ENCODE assay signal across 9 cellular contexts in the genomic region with DNA sequence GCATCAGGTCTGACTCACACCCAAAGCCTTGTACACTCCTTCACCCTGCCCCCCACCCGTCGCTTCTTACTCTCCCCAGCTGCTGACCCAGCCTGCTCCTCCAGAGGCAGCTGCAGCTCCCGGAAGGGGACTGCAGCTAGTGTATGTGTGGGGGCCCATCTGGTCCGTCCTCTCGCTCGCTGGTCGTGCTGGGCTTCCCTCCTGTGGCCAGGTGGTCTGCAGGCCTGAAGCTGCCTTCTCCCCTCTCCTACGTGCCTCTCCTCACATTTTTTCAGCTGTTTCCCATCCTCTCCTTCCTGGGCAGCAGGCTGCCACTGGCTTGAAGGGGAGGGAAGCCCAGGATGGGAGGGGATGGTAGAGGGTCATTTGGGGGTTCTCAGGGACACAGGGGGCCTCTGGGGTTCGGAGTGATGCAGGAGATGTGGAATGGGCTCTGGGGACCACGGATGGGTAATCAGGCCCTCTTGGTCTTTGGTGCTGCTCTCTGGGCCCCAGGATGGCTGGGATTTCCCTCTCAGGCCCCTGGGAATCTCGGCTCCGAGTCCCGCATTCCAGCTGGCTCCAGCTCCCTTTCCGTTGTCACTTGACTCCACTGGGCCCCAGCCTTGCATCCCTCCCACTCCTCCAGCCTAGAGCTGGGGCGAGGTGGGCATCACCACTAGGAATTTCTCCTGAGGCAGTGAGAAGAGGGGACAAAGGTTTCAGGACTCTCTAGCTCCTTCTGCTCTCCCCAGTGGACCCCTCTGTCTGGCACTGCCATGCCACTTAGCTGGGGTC. TPM values are rescaled to one million over a fixed set of nuclear protein-coding genes. Genes with fewer than 3 reads are reported as not detected.
A peak's percentile ranks its signal among the peaks of the same experiment; 100 is the strongest.
DNase-seq lines count a peak whose midpoint lies in the region; ATAC-seq, FAIRE-seq and TF ChIP-seq lines count a peak whose summit lies in the region.
"Had no signal": no experiment of that assay in that cellular context is flagged by ENCODE, and none has a peak within 500 bp of the region (broad histone marks: within the 10 kb centered on the region; RNA-seq: fewer than 3 reads in every experiment).

No MANE protein-coding gene starts in this region.

- intact Hi-C loops in GM12878 (cut with micrococcal nuclease; ENCODE audit: unreplicated experiment): loop anchor here (2.0 kb wide), 2 partner anchors 19 to 27 kb away; a partner anchor contains a TSS

- H3K4me2 ChIP-seq in GM12878 (ENCODE audit: control insufficient read depth, insufficient read depth): no peak overlapping the region

- TF ChIP-seq POLR2A in GM12878 (IDR thresholded peaks at IDR 0.05; ENCODE audit: low read depth, low read length): no peak

- no peak for DNase-seq in GM12878 (ENCODE audit: low read depth, low spot score)
- DNase-seq in NCI-H128 (lab: John Stamatoyannopoulos, UW; ENCODE audit: unreplicated experiment): no peak
- DNase-seq in stimulated activated CD4-positive, alpha-beta T cell treated with anti-CD3 and anti-CD28 coated beads, Interleukin-15, amount 100 ng/mL, for 24 hours: no peak
- DNase-seq in stimulated activated CD8-positive, alpha-beta memory T cell treated with anti-CD3 and anti-CD28 coated beads, Interleukin-4, amount 100 ng/mL, for 48 hours: no peak
- no peak for DNase-seq in activated CD4-positive, alpha-beta T cell treated with anti-CD3 and anti-CD28 coated beads for 1 hour

- POLR2A ChIA-PET in GM12878 (lab: Charles Lee): interaction anchor here (0.6 to 5.8 kb wide), 13 partner anchors 25 to 390 kb away, joined by 3 to 50 read pairs (median 3); a partner anchor contains a TSS

- CTCF ChIA-PET in GM12878 (lab: Yijun Ruan, JAX): interaction anchor here (0.6 to 6.7 kb wide), 13 partner anchors 21 to 209 kb away, joined by 3 to 71 read pairs (median 8); a partner anchor contains a TSS

- H3K27ac Mint-ChIP-seq in IgD-negative memory B cell: peak overlapping the region; percentile 73 to 93 (median 90)

- H3K79me2 ChIP-seq in GM12878 (ENCODE audit: control insufficient read depth, insufficient read depth, low read length): peaks cover 10% of the 10 kb centered on the region

- no peak for TF ChIP-seq EP300 in GM12878 (IDR thresholded peaks at IDR 0.05; ENCODE audit: borderline replicate concordance in 1 of 2, control insufficient read depth in 1 of 2, low read depth in 2 of 2, low read length in 2 of 2)

- WGBS in GM12878 (ENCODE audit: insufficient coverage, insufficient replicate concordance, low lambda C conversion rate, missing lambda C conversion rate): 50% methylated on average over 14 of the region's 15 CpGs

- H3K4me1 ChIP-seq in GM12878 (ENCODE audit: control insufficient read depth, insufficient read depth, low read length) (peaks cover 42% of the 10 kb centered on the region), subcutaneous abdominal adipose tissue (ENCODE audit: control insufficient read depth in 5 of 5, insufficient read depth in 5 of 5, low read length in 5 of 5) (peaks cover 16 to 60% (median 54%) of the 10 kb centered on the region in 5 donors)

- FAIRE-seq in GM12878 (lab: Jason Lieb, UNC): no peak

- RAD21 ChIA-PET in GM12878 (lab: Charles Lee; ENCODE audit: unreplicated experiment): interaction anchor here (0.8 to 10.7 kb wide), 18 partner anchors 19 to 315 kb away, joined by 3 to 144 read pairs (median 5); a partner anchor contains a TSS

- H4K20me1 ChIP-seq in GM12878 (ENCODE audit: control insufficient read depth, insufficient read depth): no peaks in the 10 kb centered on the region

- H2AFZ ChIP-seq in GM12878 (ENCODE audit: control insufficient read depth, low read depth, low read length): no peak overlapping the region; the same call in 1 of the 2 replicates

- no peaks in the 10 kb centered on the region for H3K9me3 Mint-ChIP-seq in IgD-negative memory B cell

- peaks cover 23 to 46% (median 37%) of the 10 kb centered on the region in 3 donors for H3K4me1 Mint-ChIP-seq in IgD-negative memory B cell

- TF ChIP-seq CTCF in GM12878 (IDR thresholded peaks at IDR 0.05 in 2 of 3, conservative IDR thresholded peaks at IDR 0.05 in 1 of 3; ENCODE audit: control insufficient read depth in 2 of 3, extremely low read depth in 1 of 3, insufficient read depth in 1 of 3, low read depth in 3 of 3, low read length in 3 of 3): no peak

- peaks cover 6% of the 10 kb centered on the region for H3K27me3 Mint-ChIP-seq in IgD-negative memory B cell

- H3K4me3 ChIP-seq in GM12878 (no peak overlapping the region), subcutaneous abdominal adipose tissue (ENCODE audit: low read depth in 1 of 5, low read length in 5 of 5) (no peak overlapping the region)

- H3K27me3 ChIP-seq in GM12878 (replicated peaks in 1 of 2; ENCODE audit: control insufficient read depth in 2 of 2, insufficient read depth in 2 of 2, low read length in 1 of 2) (no peaks in the 10 kb centered on the region), layer of hippocampus (ENCODE audit: control insufficient read depth, insufficient read depth, low read length) (no peaks in the 10 kb centered on the region), subcutaneous abdominal adipose tissue (ENCODE audit: control insufficient read depth in 5 of 5, insufficient read depth in 4 of 5, low read length in 5 of 5) (no peaks in the 10 kb centered on the region)

- no peak for TF ChIP-seq RAD21 in GM12878 (IDR thresholded peaks at IDR 0.05; ENCODE audit: insufficient read depth, low read depth, low read length)

- no peak for ATAC-seq in GM12878

- SMC1A ChIA-PET in GM12878 (lab: Charles Lee; ENCODE audit: uncharacterized antibody, unreplicated experiment): interaction anchor here (0.6 to 4.9 kb wide), 16 partner anchors 15 to 205 kb away, joined by 3 to 40 read pairs (median 4); a partner anchor contains a TSS

- H3K9ac ChIP-seq in GM12878 (ENCODE audit: control insufficient read depth, insufficient read depth, low read length): no peak overlapping the region
- H3K9ac ChIP-seq in subcutaneous abdominal adipose tissue (ENCODE audit: low read length in 5 of 5): no peak overlapping the region

- in situ Hi-C loops in GM12878 (cut with MboI): no loop called here

- H3K36me3 ChIP-seq in GM12878 (ENCODE audit: control insufficient read depth in 2 of 2, insufficient read depth in 2 of 2, low read length in 1 of 2) (no peaks in the 10 kb centered on the region), subcutaneous abdominal adipose tissue (ENCODE audit: control insufficient read depth in 5 of 5, insufficient read depth in 5 of 5, low read length in 5 of 5) (no peaks in the 10 kb centered on the region)

- H3K27ac ChIP-seq in GM12878 (ENCODE audit: control insufficient read depth, insufficient read depth): peak overlapping the region; percentile 45; the same call in 1 of the 2 replicates
- H3K27ac ChIP-seq in layer of hippocampus (ENCODE audit: low read depth, low read length): peak overlapping the region; percentile 92
- peak overlapping the region; percentile 78 for H3K27ac ChIP-seq in subcutaneous abdominal adipose tissue (ENCODE audit: low read depth, low read length)

- H3K36me3 Mint-ChIP-seq in IgD-negative memory B cell: no peaks in the 10 kb centered on the region

- BruUV-seq in GM12878 (replicated peaks; lab: Mats Ljungman, UMichigan): no TSS peak

- no peak overlapping the region for H3K4me3 Mint-ChIP-seq in IgD-negative memory B cell

- H3K9me3 ChIP-seq in GM12878 (replicated peaks; ENCODE audit: control insufficient read depth, insufficient read depth, low read length): no peaks in the 10 kb centered on the region
- H3K9me3 ChIP-seq in subcutaneous abdominal adipose tissue (ENCODE audit: control insufficient read depth in 5 of 5, low read length in 5 of 5): no peaks in the 10 kb centered on the region

RNA-seq across cellular contexts. Expression of a gene that starts 2.1 kb away (rescaled TPM):
- polyA plus RNA-seq in IgD-negative memory B cell: 4.6 TPM
- 83.6 and 88.2 TPM in 2 replicates for total RNA-seq in GM12878 (2013; cell fraction: nucleolus; rRNA removed)
- 17.9 and 18.3 TPM in 2 replicates for total RNA-seq in GM12878 (2014; rRNA removed)
- 11.2 and 11.6 TPM in 2 replicates for total RNA-seq in GM12878 (2014; rRNA removed; fragmentation: Illumina TruSeq; extraction: Trizol)
- 39.0 and 39.9 TPM in 2 replicates for total RNA-seq in GM12878 (2021)
- polyA plus RNA-seq in GM12878 (2011; ENCODE audit: low read depth): 6.3 TPM
- polyA plus RNA-seq in GM12878 (2011; rRNA removed): 19.2 and 27.8 TPM in 2 replicates
- polyA plus RNA-seq in GM12878 (2011; cell fraction: cytosol; rRNA removed): 30.9 and 38.1 TPM in 2 replicates
- 128 and 138 TPM in 2 replicates for polyA plus RNA-seq in GM12878 (2011; cell fraction: nucleus; rRNA removed)
- polyA plus RNA-seq in GM12878 (2012): 13.5 and 17.3 TPM in 2 replicates
- polyA plus RNA-seq in GM12878 (2014; fragmentation: Illumina TruSeq; extraction: Trizol): 8.0 and 12.2 TPM in 2 replicates
- polyA plus RNA-seq in GM12878 (2014; fragmentation: Nextera tagmentation; extraction: Ambion mirVana): 1 to 10 TPM; 1.1 to 2.2 TPM
- polyA plus RNA-seq in GM12878 (2014; rRNA removed): 21.5 and 23.0 TPM in 2 replicates
- polyA plus RNA-seq in GM12878 (2016; fragmentation: Nextera tagmentation; extraction: Ambion mirVana): 1 to 10 TPM; 8.9 to 9.1 TPM
- polyA minus RNA-seq in GM12878 (2011; rRNA and poly(A)+ RNA removed): 34.8 and 57.6 TPM in 2 replicates
- 28.7 and 40.0 TPM in 2 replicates for polyA minus RNA-seq in GM12878 (2011; cell fraction: cytosol; rRNA and poly(A)+ RNA removed)
- 42.9 and 58.5 TPM in 2 replicates for polyA minus RNA-seq in GM12878 (2011; cell fraction: nucleus; rRNA and poly(A)+ RNA removed)

RNA-seq across cellular contexts. Expression of a gene that starts 25.8 kb away (rescaled TPM):
- polyA plus RNA-seq in IgD-negative memory B cell (8.4 TPM), GM12878 (2011; rRNA removed) (20.8 and 43.4 TPM in 2 replicates), GM12878 (2014; fragmentation: Illumina TruSeq; extraction: Trizol) (39.5 and 40.3 TPM in 2 replicates), GM12878 (2014; fragmentation: Nextera tagmentation; extraction: Ambion mirVana) (1 to 10 TPM; 1.1 to 2.2 TPM), GM12878 (2014; rRNA removed) (41.0 and 55.8 TPM in 2 replicates), GM12878 (2016; fragmentation: Nextera tagmentation; extraction: Ambion mirVana) (10 to 100 TPM in 1 of 2 experiments, 1 to 10 TPM in 1; 9.2 to 12.4 TPM)
- total RNA-seq in GM12878 (2013; cell fraction: nucleolus; rRNA removed): 76.6 and 84.0 TPM in 2 replicates
- total RNA-seq in GM12878 (2014; rRNA removed) (16.8 and 17.3 TPM in 2 replicates), GM12878 (2014; rRNA removed; fragmentation: Illumina TruSeq; extraction: Trizol) (20.4 and 24.2 TPM in 2 replicates), GM12878 (2021) (43.4 and 43.8 TPM in 2 replicates)
- 18.0 TPM for polyA plus RNA-seq in GM12878 (2011; ENCODE audit: low read depth)
- polyA plus RNA-seq in GM12878 (2011; cell fraction: cytosol; rRNA removed): 32.7 and 37.2 TPM in 2 replicates
- polyA plus RNA-seq in GM12878 (2011; cell fraction: nucleus; rRNA removed): 184 and 197 TPM in 2 replicates
- 19.5 and 22.0 TPM in 2 replicates for polyA plus RNA-seq in GM12878 (2012)
- 13.5 and 22.9 TPM in 2 replicates for polyA minus RNA-seq in GM12878 (2011; rRNA and poly(A)+ RNA removed)
- polyA minus RNA-seq in GM12878 (2011; cell fraction: cytosol; rRNA and poly(A)+ RNA removed): 6.8 and 8.7 TPM in 2 replicates
- 27.4 and 34.9 TPM in 2 replicates for polyA minus RNA-seq in GM12878 (2011; cell fraction: nucleus; rRNA and poly(A)+ RNA removed)

RNA-seq across cellular contexts. Expression of a gene that starts 31.9 kb away (rescaled TPM):
- polyA plus RNA-seq in IgD-negative memory B cell: 26.0 TPM
- 64.4 and 76.9 TPM in 2 replicates for total RNA-seq in GM12878 (2013; cell fraction: nucleolus; rRNA removed)
- total RNA-seq in GM12878 (2014; rRNA removed): 61.6 and 70.7 TPM in 2 replicates
- 28.2 and 30.3 TPM in 2 replicates for total RNA-seq in GM12878 (2014; rRNA removed; fragmentation: Illumina TruSeq; extraction: Trizol)
- total RNA-seq in GM12878 (2021): 64.3 and 71.2 TPM in 2 replicates
- polyA plus RNA-seq in GM12878 (2011; ENCODE audit: low read depth): 12.9 TPM
- 34.6 and 59.9 TPM in 2 replicates for polyA plus RNA-seq in GM12878 (2011; rRNA removed)
- 41.6 and 56.1 TPM in 2 replicates for polyA plus RNA-seq in GM12878 (2011; cell fraction: cytosol; rRNA removed)
- 384 and 390 TPM in 2 replicates for polyA plus RNA-seq in GM12878 (2011; cell fraction: nucleus; rRNA removed)
- 29.2 and 30.8 TPM in 2 replicates for polyA plus RNA-seq in GM12878 (2012)
- 21.8 and 38.1 TPM in 2 replicates for polyA plus RNA-seq in GM12878 (2014; fragmentation: Illumina TruSeq; extraction: Trizol)
- polyA plus RNA-seq in GM12878 (2014; fragmentation: Nextera tagmentation; extraction: Ambion mirVana): 1 to 10 TPM; 3.8 to 4.3 TPM
- polyA plus RNA-seq in GM12878 (2014; rRNA removed): 56.0 and 56.4 TPM in 2 replicates
- 10 to 100 TPM; 47.2 to 51.0 TPM for polyA plus RNA-seq in GM12878 (2016; fragmentation: Nextera tagmentation; extraction: Ambion mirVana)
- polyA minus RNA-seq in GM12878 (2011; rRNA and poly(A)+ RNA removed): 74.7 and 75.1 TPM in 2 replicates
- polyA minus RNA-seq in GM12878 (2011; cell fraction: cytosol; rRNA and poly(A)+ RNA removed): 23.5 and 31.3 TPM in 2 replicates
- 56.5 and 70.7 TPM in 2 replicates for polyA minus RNA-seq in GM12878 (2011; cell fraction: nucleus; rRNA and poly(A)+ RNA removed)

RNA-seq across cellular contexts. Expression of a gene that starts 49.8 kb away (rescaled TPM):
- polyA plus RNA-seq in IgD-negative memory B cell: 0.60 TPM
- not detected in 2 replicates for total RNA-seq in GM12878 (2013; cell fraction: nucleolus; rRNA removed)
- 0.38 TPM in 1 of 2 replicates, not detected in the other for total RNA-seq in GM12878 (2014; rRNA removed)
- total RNA-seq in GM12878 (2014; rRNA removed; fragmentation: Illumina TruSeq; extraction: Trizol): 0.36 TPM in 1 of 2 replicates, not detected in the other
- total RNA-seq in GM12878 (2021): 0.92 and 0.93 TPM in 2 replicates
- polyA plus RNA-seq in GM12878 (2011; ENCODE audit: low read depth): not detected
- polyA plus RNA-seq in GM12878 (2011; rRNA removed): not detected in 2 replicates
- polyA plus RNA-seq in GM12878 (2011; cell fraction: cytosol; rRNA removed): not detected in 2 replicates
- polyA plus RNA-seq in GM12878 (2011; cell fraction: nucleus; rRNA removed): not detected in 2 replicates
- 0.25 TPM in 1 of 2 replicates, not detected in the other for polyA plus RNA-seq in GM12878 (2012)
- polyA plus RNA-seq in GM12878 (2014; fragmentation: Illumina TruSeq; extraction: Trizol): 0.26 TPM in 1 of 2 replicates, not detected in the other
- polyA plus RNA-seq in GM12878 (2014; fragmentation: Nextera tagmentation; extraction: Ambion mirVana): under 1 TPM; 0.31 to 0.53 TPM
- 0.27 TPM in 1 of 2 replicates, not detected in the other for polyA plus RNA-seq in GM12878 (2014; rRNA removed)
- under 1 TPM in 1 of 2 experiments, not detected in 1; 0.15 TPM for polyA plus RNA-seq in GM12878 (2016; fragmentation: Nextera tagmentation; extraction: Ambion mirVana)
- 0.36 TPM in 1 of 2 replicates, not detected in the other for polyA minus RNA-seq in GM12878 (2011; rRNA and poly(A)+ RNA removed)
- not detected in 2 replicates for polyA minus RNA-seq in GM12878 (2011; cell fraction: cytosol; rRNA and poly(A)+ RNA removed)
- polyA minus RNA-seq in GM12878 (2011; cell fraction: nucleus; rRNA and poly(A)+ RNA removed): not detected in 2 replicates

RNA-seq across cellular contexts. Expression of a gene that starts 58.6 kb away (rescaled TPM):
- polyA plus RNA-seq in IgD-negative memory B cell (not detected), GM12878 (2011; rRNA removed) (0.03 TPM in 2 replicates), GM12878 (2014; fragmentation: Illumina TruSeq; extraction: Trizol) (0.73 and 1.4 TPM in 2 replicates), GM12878 (2014; fragmentation: Nextera tagmentation; extraction: Ambion mirVana) (1 to 10 TPM; 1.2 to 1.4 TPM), GM12878 (2014; rRNA removed) (0.79 and 0.83 TPM in 2 replicates), GM12878 (2016; fragmentation: Nextera tagmentation; extraction: Ambion mirVana) (under 1 TPM; 0.04 to 0.08 TPM)
- not detected in 2 replicates for total RNA-seq in GM12878 (2013; cell fraction: nucleolus; rRNA removed)
- total RNA-seq in GM12878 (2014; rRNA removed) (0.68 and 0.76 TPM in 2 replicates), GM12878 (2014; rRNA removed; fragmentation: Illumina TruSeq; extraction: Trizol) (0.54 and 0.64 TPM in 2 replicates), GM12878 (2021) (0.28 and 0.48 TPM in 2 replicates)
- polyA plus RNA-seq in GM12878 (2011; ENCODE audit: low read depth): 0.09 TPM
- 0.04 and 0.05 TPM in 2 replicates for polyA plus RNA-seq in GM12878 (2011; cell fraction: cytosol; rRNA removed)
- polyA plus RNA-seq in GM12878 (2011; cell fraction: nucleus; rRNA removed): not detected in 2 replicates
- 0.05 and 0.07 TPM in 2 replicates for polyA plus RNA-seq in GM12878 (2012)
- polyA minus RNA-seq in GM12878 (2011; rRNA and poly(A)+ RNA removed): not detected in 2 replicates
- not detected in 2 replicates for polyA minus RNA-seq in GM12878 (2011; cell fraction: cytosol; rRNA and poly(A)+ RNA removed)
- not detected in 2 replicates for polyA minus RNA-seq in GM12878 (2011; cell fraction: nucleus; rRNA and poly(A)+ RNA removed)
- total RNA-seq: RPMI7951 had no signal
